In genomic region chr4:145732895-145733880, GRCh38 we compare ENCODE assay signal across 9 cellular contexts. TPM values are rescaled to one million over a fixed set of nuclear protein-coding genes. Genes with fewer than 3 reads are reported as not detected.
DNase-seq lines count a peak whose midpoint lies in the region; ATAC-seq and TF ChIP-seq lines count a peak whose summit lies in the region.
"Had no signal": no experiment of that assay in that cellular context is flagged by ENCODE, and none has a peak within 500 bp of the region (broad histone marks: within the 10 kb centered on the region; RNA-seq: fewer than 3 reads in every experiment).

No MANE protein-coding gene starts in this region.

- no peaks in the 10 kb centered on the region for H3K9me3 ChIP-seq in BLaER1

- TF ChIP-seq CTCF in dorsolateral prefrontal cortex (IDR thresholded peaks at IDR 0.05 in 54 of 56, conservative IDR thresholded peaks at IDR 0.05 in 2 of 56; ENCODE audit: low read depth in 1 of 56, partially characterized antibody in 56 of 56) (peak in 45 of 56 donors; percentile 1 to 59 (median 34)), lower leg skin (IDR thresholded peaks at IDR 0.05) (no peak)

- H3K4me2 ChIP-seq in BLaER1: peak overlapping the region; percentile 73

- H3K9me3 Mint-ChIP-seq in activated CD4-positive, alpha-beta memory T cell treated with anti-CD3 and anti-CD28 coated beads, Interleukin-2, amount 10 ng/mL, durations not matched to agents 7 days and 5 days: no peaks in the 10 kb centered on the region

- 0 to 1% methylated on average over 51 to 75 of the region's 81 CpGs for WGBS in lower leg skin, 2 donors

- no peaks in the 10 kb centered on the region for H3K36me3 ChIP-seq in BLaER1

- peak overlapping the region; percentile 70 for H3K4me3 Mint-ChIP-seq in activated CD4-positive, alpha-beta memory T cell treated with anti-CD3 and anti-CD28 coated beads, Interleukin-2, amount 10 ng/mL, durations not matched to agents 7 days and 5 days

- CTCF ChIA-PET in activated CD4-positive, alpha-beta memory T cell treated with anti-CD3 and anti-CD28 coated beads, Interleukin-2, amount 10 ng/mL, durations not matched to agents 7 days and 5 days (lab: Charles Lee): no interaction called here

- peaks cover 10% of the 10 kb centered on the region for H3K27me3 Mint-ChIP-seq in activated CD4-positive, alpha-beta memory T cell treated with anti-CD3 and anti-CD28 coated beads, Interleukin-2, amount 10 ng/mL, durations not matched to agents 7 days and 5 days

- H3K27ac Mint-ChIP-seq in activated CD4-positive, alpha-beta memory T cell treated with anti-CD3 and anti-CD28 coated beads, Interleukin-2, amount 10 ng/mL, durations not matched to agents 7 days and 5 days: peak overlapping the region; percentile 35

- POLR2A ChIA-PET in activated CD4-positive, alpha-beta memory T cell treated with anti-CD3 and anti-CD28 coated beads, Interleukin-2, amount 10 ng/mL, durations not matched to agents 7 days and 5 days (lab: Charles Lee): no interaction called here

- no peaks in the 10 kb centered on the region; the same call in 1 of the 2 replicates for H3K4me1 ChIP-seq in BLaER1

- no peaks in the 10 kb centered on the region for H4K20me1 ChIP-seq in BLaER1

- H3K4me1 Mint-ChIP-seq in activated CD4-positive, alpha-beta memory T cell treated with anti-CD3 and anti-CD28 coated beads, Interleukin-2, amount 10 ng/mL, durations not matched to agents 7 days and 5 days: peaks cover 27% of the 10 kb centered on the region

- peak in 1 of 2 donors; percentile 31 for TF ChIP-seq POLR2A in lower leg skin (IDR thresholded peaks at IDR 0.05)

- DNase-seq in NCI-H69 (lab: John Stamatoyannopoulos, UW): peak; percentile 95
- peak; percentile 85 for DNase-seq in activated CD4-positive, alpha-beta memory T cell treated with anti-CD3 and anti-CD28 coated beads, Interleukin-2, amount 10 ng/mL, durations not matched to agents 7 days and 5 days
- peak; percentile 88 to 97 (median 92) for DNase-seq in dorsolateral prefrontal cortex
- peak; percentile 93 to 99 for DNase-seq in lower leg skin (ENCODE audit: low spot score in 2 of 2)
- peak; percentile 82 for DNase-seq in stimulated activated CD4-positive, alpha-beta T cell treated with anti-CD3 and anti-CD28 coated beads, Interleukin-4, amount 100 ng/mL, for 24 hours

- ATAC-seq in GM19351 (IDR thresholded peaks at IDR 0.05; ENCODE audit: unreplicated experiment) (peak; percentile 90), HG03520 (IDR thresholded peaks at IDR 0.05; ENCODE audit: unreplicated experiment) (peak; percentile 78)

- peak overlapping the region; percentile 73 for H3K27ac ChIP-seq in BLaER1
- H3K27ac ChIP-seq in dorsolateral prefrontal cortex: peak overlapping the region; percentile 79 to 98 (median 94)

- H3K9ac ChIP-seq in BLaER1: peak overlapping the region; percentile 78

- H3K36me3 Mint-ChIP-seq in activated CD4-positive, alpha-beta memory T cell treated with anti-CD3 and anti-CD28 coated beads, Interleukin-2, amount 10 ng/mL, durations not matched to agents 7 days and 5 days (ENCODE audit: low read depth): no peaks in the 10 kb centered on the region

- intact Hi-C loops in dorsolateral prefrontal cortex (cut with DNase I) (loop anchor here (2.0 to 10.0 kb wide), 5 partner anchors 82 to 552 kb away; partner anchors contain the start of genes MMAA (in 2 of the 2), ZNF827 (in 2 of the 2) and OTUD4 (in 1 of the 2)), lower leg skin (cut with DNase I; ENCODE audit: low total_unique reads) (no loop called here)

- no peaks in the 10 kb centered on the region for H3K27me3 ChIP-seq in BLaER1
- no peaks in the 10 kb centered on the region for H3K27me3 ChIP-seq in dorsolateral prefrontal cortex

- H3K4me3 ChIP-seq in BLaER1 (peak overlapping the region; percentile 72), dorsolateral prefrontal cortex (peak overlapping the region; percentile 40 to 90 (median 69)), lower leg skin (ENCODE audit: low read depth, poor library complexity, severe bottlenecking) (peak overlapping the region; percentile 66)

RNA-seq across cellular contexts. Expression of gene C4orf51, which starts 53.2 kb away (rescaled TPM):
- not detected for total RNA-seq in activated CD4-positive, alpha-beta memory T cell treated with anti-CD3 and anti-CD28 coated beads, Interleukin-2, amount 10 ng/mL, durations not matched to agents 7 days and 5 days
- total RNA-seq in dorsolateral prefrontal cortex: under 1 TPM in 1 of 120 experiments, not detected in 119; 0.52 TPM
- not detected for total RNA-seq in lower leg skin
- total RNA-seq: activated CD8-positive, alpha-beta memory T cell treated with anti-CD3 and anti-CD28 coated beads for 36 hours had no signal

Comparison
In these comparisons a context has a peak if more than half of its experiments do, and no peak if none do; other contexts are left out.
1. Peak in every context shown above with its lines: DNase-seq, ATAC-seq, H3K4me3 ChIP-seq and H3K27ac ChIP-seq.
2. CTCF ChIP-seq: peak in dorsolateral prefrontal cortex (45 of 56); none in lower leg skin (0 of 3).